In the genomic region with DNA sequence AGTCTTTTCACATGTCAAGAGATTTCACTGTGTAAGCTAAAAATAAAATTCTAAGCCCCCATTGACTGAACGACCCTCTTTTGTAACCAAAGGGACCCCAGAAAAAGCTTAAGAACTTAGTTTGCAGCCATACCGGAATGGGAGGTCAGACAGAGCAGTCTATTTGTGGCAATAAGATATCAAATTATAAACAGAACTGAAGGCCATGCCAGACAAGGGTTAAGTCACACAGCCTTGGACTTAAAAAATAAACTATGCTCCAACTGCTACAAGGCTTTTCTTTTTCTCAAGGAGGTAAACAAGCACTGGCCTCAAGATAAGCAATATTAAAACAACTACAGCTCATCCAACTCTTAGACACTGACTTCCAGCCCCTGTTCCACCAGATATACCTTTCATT, we compare ENCODE assay signal across 8 cellular contexts.
"Had no signal": no experiment of that assay in that cellular context is flagged by ENCODE, and none has a peak within 500 bp of the region (broad histone marks: within the 10 kb centered on the region; RNA-seq: fewer than 3 reads in every experiment).

No MANE protein-coding gene starts in this region.

- H3K27ac Mint-ChIP-seq: GM23338, H9 had no signal

- H3K4me2 ChIP-seq: GM23338 had no signal

- H3K36me3 Mint-ChIP-seq: IgD-negative memory B cell had no signal

- H3K4me3 ChIP-seq: GM23338 had no signal

- FAIRE-seq: H1, H54 had no signal

- ATAC-seq: GM23338 had no signal

- H3K27me3 Mint-ChIP-seq: IgD-negative memory B cell had no signal

- H2AFZ ChIP-seq: GM23338 had no signal

- DNase-seq: H9, HCEC 1CT, KG1 had no signal

- H3K27ac ChIP-seq: HL-60 had no signal

- H3K4me1 Mint-ChIP-seq: GM23338, H9 had no signal

- H3K4me3 Mint-ChIP-seq: GM23338, H9, IgD-negative memory B cell had no signal

- H3K9me3 Mint-ChIP-seq: GM23338, H9, IgD-negative memory B cell had no signal
